In genomic region chr5:84748313-84748712, GRCh38 we compare ENCODE assay signal across 3 cellular contexts.
TF ChIP-seq lines count a peak whose summit lies in the region.

No MANE protein-coding gene starts in this region.

TF ChIP-seq in A549, 52 proteins besides CTCF, POLR2A, EP300 and RAD21:
- TF ChIP-seq RNF2 (IDR thresholded peaks at IDR 0.05; ENCODE audit: borderline replicate concordance, low read depth) (no peak), MAFK (IDR thresholded peaks at IDR 0.05; ENCODE audit: partially characterized antibody) (peak; percentile 37)
TF ChIP-seq in A549: peak in this region for 1.

TF ChIP-seq in IMR-90, 13 proteins besides CTCF, POLR2A, EP300 and RAD21:
- TF ChIP-seq MAFK (IDR thresholded peaks at IDR 0.05; ENCODE audit: low read depth, low read length): peak; percentile 51
- TF ChIP-seq CEBPB (IDR thresholded peaks at IDR 0.05; ENCODE audit: low read depth, low read length): no peak
TF ChIP-seq in IMR-90: peak in this region for 1.

TF ChIP-seq in endothelial cell of umbilical vein, 7 proteins besides CTCF, POLR2A, EP300 and RAD21:
- TF ChIP-seq MYC (IDR thresholded peaks at IDR 0.05; ENCODE audit: low read depth, low read length) (no peak), JUN (IDR thresholded peaks at IDR 0.05; ENCODE audit: borderline replicate concordance, insufficient read depth, insufficient read length, low read depth) (no peak), POLR2AphosphoS5 (IDR thresholded peaks at IDR 0.05; ENCODE audit: insufficient read depth, low read depth, low read length) (no peak), MAX (IDR thresholded peaks at IDR 0.05; ENCODE audit: insufficient read depth, insufficient read length) (no peak), EZH2 (IDR thresholded peaks at IDR 0.05; ENCODE audit: borderline replicate concordance, low read depth, low read length, severe bottlenecking) (no peak), FOS (IDR thresholded peaks at IDR 0.05; ENCODE audit: borderline replicate concordance, insufficient read depth, low read length) (no peak), GATA2 (IDR thresholded peaks at IDR 0.05; ENCODE audit: insufficient read depth, insufficient read length, low read depth, low read length) (no peak)
